ENCODE assay signal across 1 cellular context in genomic region chr20:50713677-50714101, GRCh38.
TF ChIP-seq lines count a peak whose summit lies in the region.

No MANE protein-coding gene starts in this region.

TF ChIP-seq in K562, 482 proteins besides CTCF, POLR2A, EP300 and RAD21 (continues in another document):
- peak; percentile 59; the same call in 1 of the 2 replicates for TF ChIP-seq TEAD4 (IDR thresholded peaks at IDR 0.05; ENCODE audit: low read length)
- no peak for TF ChIP-seq TEAD4 (CRISPR knock-in tag; IDR thresholded peaks at IDR 0.05; ENCODE audit: borderline replicate concordance)
- TF ChIP-seq ZNF655 (CRISPR knock-in tag; IDR thresholded peaks at IDR 0.05) = no peak
- no peak for TF ChIP-seq ZNF197 (CRISPR knock-in tag; IDR thresholded peaks at IDR 0.05; ENCODE audit: low read depth)
- 0 out of 2 replicates have a peak, but pooled peaks have one; percentile 35 for TF ChIP-seq MYC (IDR thresholded peaks at IDR 0.05; ENCODE audit: low read depth, low read length)
- TF ChIP-seq MYC (CRISPR knock-in tag; IDR thresholded peaks at IDR 0.05; ENCODE audit: borderline replicate concordance, low read depth) = no peak
- TF ChIP-seq MEF2A (IDR thresholded peaks at IDR 0.05; ENCODE audit: control insufficient read depth, low read depth, low read length) = peak; percentile 26; the same call in 1 of the 2 replicates
- TF ChIP-seq ILF3 (IDR thresholded peaks at IDR 0.05; ENCODE audit: borderline replicate concordance) = no peak
- peak; percentile 46; the same call in 1 of the 2 replicates for TF ChIP-seq CBFA2T2 (conservative IDR thresholded peaks at IDR 0.05)
- 0 out of 2 replicates have a peak, but pooled peaks have one; percentile 29 for TF ChIP-seq GATA2 (CRISPR knock-in tag; IDR thresholded peaks at IDR 0.05)
- TF ChIP-seq TCF7 (IDR thresholded peaks at IDR 0.05; ENCODE audit: borderline replicate concordance) = no peak
- TF ChIP-seq SIX5 (IDR thresholded peaks at IDR 0.05; ENCODE audit: borderline replicate concordance in 1 of 2, insufficient read depth in 1 of 2, low read depth in 1 of 2, low read length in 2 of 2) = no peak
- TF ChIP-seq FOXP1 (CRISPR knock-in tag; IDR thresholded peaks at IDR 0.05) = no peak
- no peak for TF ChIP-seq MEIS2 (IDR thresholded peaks at IDR 0.05; ENCODE audit: partially characterized antibody)
- no peak for TF ChIP-seq HMG20A (CRISPR knock-in tag; conservative IDR thresholded peaks at IDR 0.05)
- TF ChIP-seq SMAD4 (CRISPR knock-in tag; conservative IDR thresholded peaks at IDR 0.05) = 0 out of 2 replicates have a peak, but pooled peaks have one; percentile 30
- no peak for TF ChIP-seq USF1 (CRISPR knock-in tag; IDR thresholded peaks at IDR 0.05)
- TF ChIP-seq CLOCK (CRISPR knock-in tag; IDR thresholded peaks at IDR 0.05; ENCODE audit: borderline replicate concordance) = no peak
- peak; percentile 68 for TF ChIP-seq ZNF766 (CRISPR knock-in tag; conservative IDR thresholded peaks at IDR 0.05)
- no peak for TF ChIP-seq HINFP (tag; conservative IDR thresholded peaks at IDR 0.05; ENCODE audit: low read depth)
- 0 out of 2 replicates have a peak, but pooled peaks have one; percentile 40 for TF ChIP-seq SMARCA4 (IDR thresholded peaks at IDR 0.05)
- TF ChIP-seq MEF2D (tag; conservative IDR thresholded peaks at IDR 0.05; ENCODE audit: low read depth) = peak; percentile 57; the same call in 1 of the 2 replicates
- peak; percentile 71 for TF ChIP-seq TCF3 (CRISPR knock-in tag; IDR thresholded peaks at IDR 0.05)
- no peak for TF ChIP-seq GABPB1 (CRISPR knock-in tag; IDR thresholded peaks at IDR 0.05)
- 0 out of 2 replicates have a peak, but pooled peaks have one; percentile 64 for TF ChIP-seq ARID3A (IDR thresholded peaks at IDR 0.05; ENCODE audit: borderline replicate concordance, low read depth, low read length)
- no peak for TF ChIP-seq ZNF224 (CRISPR knock-in tag; IDR thresholded peaks at IDR 0.05)
- TF ChIP-seq ZNF121 (CRISPR knock-in tag; conservative IDR thresholded peaks at IDR 0.05) = no peak
- no peak for TF ChIP-seq FOXJ2 (tag; IDR thresholded peaks at IDR 0.05)
- TF ChIP-seq CBFA2T3 (IDR thresholded peaks at IDR 0.05) = peak; percentile 70
- TF ChIP-seq ZNF512 (tag; IDR thresholded peaks at IDR 0.05) = no peak
- TF ChIP-seq CUX1 (CRISPR knock-in tag; IDR thresholded peaks at IDR 0.05) = no peak
- no peak for TF ChIP-seq ID3 (CRISPR knock-in tag; IDR thresholded peaks at IDR 0.05)
- peak; percentile 34; the same call in 1 of the 2 replicates for TF ChIP-seq ID3 (tag; IDR thresholded peaks at IDR 0.05)
- peak in 1 of 2 experiments; percentile 59 for TF ChIP-seq AFF1 (IDR thresholded peaks at IDR 0.05; ENCODE audit: low read depth in 1 of 2, partially characterized antibody in 2 of 2)
- no peak for TF ChIP-seq ATF1 (CRISPR knock-in tag; IDR thresholded peaks at IDR 0.05)
- peak; percentile 25; the same call in 1 of the 2 replicates for TF ChIP-seq ATF1 (tag; IDR thresholded peaks at IDR 0.05)
- no peak for TF ChIP-seq SMAD2 (IDR thresholded peaks at IDR 0.05; ENCODE audit: low read depth, low read length)
- no peak for TF ChIP-seq NR2F6 (CRISPR knock-in tag; IDR thresholded peaks at IDR 0.05)
- no peak for TF ChIP-seq BACH1 (tag; IDR thresholded peaks at IDR 0.05)
- TF ChIP-seq ZNF449 (CRISPR knock-in tag; IDR thresholded peaks at IDR 0.05) = no peak
